Comparison of ENCODE assay signal across 20 cellular contexts in the genomic region with DNA sequence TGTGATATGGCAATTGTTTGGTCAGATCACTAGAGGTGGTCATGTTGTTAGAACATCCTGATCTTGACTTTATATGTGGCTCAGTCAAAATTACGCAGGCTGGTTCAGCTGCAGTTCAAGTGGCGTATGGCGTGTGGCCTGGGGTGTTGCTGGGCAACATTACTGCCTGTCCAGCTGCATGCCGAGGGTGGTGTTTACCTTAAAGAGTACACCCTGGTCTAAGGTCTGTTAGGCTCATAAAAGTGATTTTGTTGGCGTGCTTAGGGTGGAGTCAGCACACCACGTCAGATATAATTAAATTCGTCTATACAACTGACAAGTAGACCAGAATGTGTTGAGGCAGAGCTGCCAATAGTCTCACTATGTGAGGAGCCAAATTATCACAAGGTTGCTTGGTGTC. TPM values are rescaled to one million over a fixed set of nuclear protein-coding genes. Genes with fewer than 3 reads are reported as not detected.
DNase-seq lines count a peak whose midpoint lies in the region; ATAC-seq and TF ChIP-seq lines count a peak whose summit lies in the region.
"Had no signal": no experiment of that assay in that cellular context is flagged by ENCODE, and none has a peak within 500 bp of the region (broad histone marks: within the 10 kb centered on the region; RNA-seq: fewer than 3 reads in every experiment).

No MANE protein-coding gene starts in this region.

- H3K4me1 ChIP-seq in breast epithelium: no peaks in the 10 kb centered on the region
- peaks cover 8 to 11% of the 10 kb centered on the region in 2 donors for H3K4me1 ChIP-seq in thyroid gland
- H3K4me1 ChIP-seq: A549, tibial artery had no signal

- TF ChIP-seq CTCF in breast epithelium (IDR thresholded peaks at IDR 0.05) (no peak), MCF 10A (IDR thresholded peaks at IDR 0.05; ENCODE audit: unreplicated experiment) (no peak), thyroid gland (IDR thresholded peaks at IDR 0.05) (no peak), glutamatergic neuron (IDR thresholded peaks at IDR 0.05; ENCODE audit: partially characterized antibody, unreplicated experiment) (no peak)

- H3K27ac Mint-ChIP-seq in MCF 10A (ENCODE audit: low read depth, unreplicated experiment): no peak overlapping the region
- no peak overlapping the region for H3K27ac Mint-ChIP-seq in glutamatergic neuron (ENCODE audit: unreplicated experiment)
- H3K27ac Mint-ChIP-seq: activated B cell treated with CpG ODN at 0.5 μM for 24 hours; activated naive CD8-positive, alpha-beta T cell treated with anti-CD3 and anti-CD28 coated beads for 36 hours; brain; natural killer cell treated with Interleukin-12 subunit alpha and Interleukin-12 subunit beta and Interleukin-15 and Interleukin-18, amount 100 ng/mL, for 72 hours; stimulated activated effector memory CD8-positive, alpha-beta T cell treated with anti-CD3 and anti-CD28 coated beads, Interleukin-12 subunit alpha, Interleukin-12 subunit beta, amount 100 ng/mL, for 72 hours had no signal

- peak; percentile 63 to 65 for DNase-seq in breast epithelium (ENCODE audit: low spot score in 2 of 2)
- no peak for DNase-seq in MCF 10A (ENCODE audit: unreplicated experiment)
- peak; percentile 97 for DNase-seq in NCI-H748 treated with DMSO at 0.1 percent for 48 hours (lab: John Stamatoyannopoulos, UW)
- peak; percentile 17 for DNase-seq in left kidney (ENCODE audit: low read depth, low spot score)
- peak; percentile 78 to 87 for DNase-seq in thyroid gland
- no peak for DNase-seq in glutamatergic neuron
- DNase-seq in hippocampal formation (lab: John Stamatoyannopoulos, UW): no peak
- DNase-seq: activated B cell treated with CpG ODN at 0.5 μM for 24 hours; activated naive CD8-positive, alpha-beta T cell treated with anti-CD3 and anti-CD28 coated beads for 36 hours; GM23248; mesenchymal stem cell; OCI-M1; stimulated activated CD4-positive, alpha-beta T cell treated with anti-CD3 and anti-CD28 coated beads, Interleukin-12 subunit alpha, Interleukin-12 subunit beta, amount 100 ng/mL, for 4 hours; T-helper 2 cell; tibial artery had no signal

- H3K36me3 Mint-ChIP-seq in MCF 10A (ENCODE audit: insufficient read depth, unreplicated experiment): no peaks in the 10 kb centered on the region
- H3K36me3 Mint-ChIP-seq in glutamatergic neuron (ENCODE audit: unreplicated experiment): no peaks in the 10 kb centered on the region
- H3K36me3 Mint-ChIP-seq: brain had no signal

- intact Hi-C loops in breast epithelium (cut with DNase I; ENCODE audit: low total_unique reads): loop anchor here (2.0 kb wide), 1 partner anchor 45 kb away; no protein-coding TSS in a partner anchor
- intact Hi-C loops in MCF 10A (cut with micrococcal nuclease): no loop called here
- intact Hi-C loops in thyroid gland (cut with DNase I): no loop called here

- 36 to 47% methylated on average over 4 to 7 of the region's 7 CpGs for WGBS in thyroid gland, 2 donors

- H3K4me3 ChIP-seq in breast epithelium: no peak overlapping the region
- H3K4me3 ChIP-seq in thyroid gland (replicated peaks in 1 of 3): no peak overlapping the region
- H3K4me3 ChIP-seq: A549, GM23248, tibial artery had no signal

- no peaks in the 10 kb centered on the region for H3K27me3 ChIP-seq in breast epithelium
- H3K27me3 ChIP-seq in thyroid gland: no peaks in the 10 kb centered on the region
- H3K27me3 ChIP-seq: tibial artery had no signal

- ATAC-seq in GM21515 (IDR thresholded peaks at IDR 0.05; ENCODE audit: unreplicated experiment): no peak
- ATAC-seq: A549; natural killer cell treated with Interleukin-12 subunit alpha and Interleukin-12 subunit beta and Interleukin-15 and Interleukin-18, amount 100 ng/mL, for 72 hours; stimulated activated effector memory CD8-positive, alpha-beta T cell treated with anti-CD3 and anti-CD28 coated beads, Interleukin-12 subunit alpha, Interleukin-12 subunit beta, amount 100 ng/mL, for 72 hours had no signal

- H3K4me3 Mint-ChIP-seq in MCF 10A (ENCODE audit: unreplicated experiment) (no peak overlapping the region), glutamatergic neuron (ENCODE audit: unreplicated experiment) (no peak overlapping the region)
- H3K4me3 Mint-ChIP-seq: activated B cell treated with CpG ODN at 0.5 μM for 24 hours; activated naive CD8-positive, alpha-beta T cell treated with anti-CD3 and anti-CD28 coated beads for 36 hours; brain; natural killer cell treated with Interleukin-12 subunit alpha and Interleukin-12 subunit beta and Interleukin-15 and Interleukin-18, amount 100 ng/mL, for 72 hours; stimulated activated effector memory CD8-positive, alpha-beta T cell treated with anti-CD3 and anti-CD28 coated beads, Interleukin-12 subunit alpha, Interleukin-12 subunit beta, amount 100 ng/mL, for 72 hours had no signal

- H3K27ac ChIP-seq in breast epithelium (peak overlapping the region in 1 of 2 donors; percentile 30), thyroid gland (peak overlapping the region in 2 of 3 donors; percentile 15 to 81)
- H3K27ac ChIP-seq: A549, GM23248, tibial artery had no signal

- CTCF ChIA-PET in MCF 10A (lab: Yijun Ruan, JAX): no interaction called here

- TF ChIP-seq POLR2A in breast epithelium (IDR thresholded peaks at IDR 0.05) (no peak), thyroid gland (IDR thresholded peaks at IDR 0.05) (peak in 1 of 2 donors; percentile 27)

- H3K4me1 Mint-ChIP-seq in MCF 10A (ENCODE audit: insufficient read depth, unreplicated experiment): no peaks in the 10 kb centered on the region
- no peaks in the 10 kb centered on the region for H3K4me1 Mint-ChIP-seq in glutamatergic neuron (ENCODE audit: low read depth, unreplicated experiment)
- H3K4me1 Mint-ChIP-seq: activated B cell treated with CpG ODN at 0.5 μM for 24 hours, brain had no signal

- POLR2A ChIA-PET in MCF 10A (lab: Yijun Ruan, JAX): no interaction called here

- H3K9me3 ChIP-seq in breast epithelium: no peaks in the 10 kb centered on the region
- H3K9me3 ChIP-seq in thyroid gland: no peaks in the 10 kb centered on the region

- H3K36me3 ChIP-seq in breast epithelium (no peaks in the 10 kb centered on the region), thyroid gland (no peaks in the 10 kb centered on the region)
- H3K36me3 ChIP-seq: tibial artery had no signal

- no peaks in the 10 kb centered on the region for H3K27me3 Mint-ChIP-seq in MCF 10A (ENCODE audit: insufficient read depth, unreplicated experiment)
- peaks cover 2% of the 10 kb centered on the region for H3K27me3 Mint-ChIP-seq in glutamatergic neuron (ENCODE audit: unreplicated experiment)
- H3K27me3 Mint-ChIP-seq: activated B cell treated with CpG ODN at 0.5 μM for 24 hours; activated naive CD8-positive, alpha-beta T cell treated with anti-CD3 and anti-CD28 coated beads for 36 hours; natural killer cell treated with Interleukin-12 subunit alpha and Interleukin-12 subunit beta and Interleukin-15 and Interleukin-18, amount 100 ng/mL, for 72 hours had no signal

- no TSS peak for BruUV-seq in MCF 10A (replicated peaks; lab: Mats Ljungman, UMichigan)

- H3K9me3 Mint-ChIP-seq in MCF 10A (ENCODE audit: unreplicated experiment): no peaks in the 10 kb centered on the region
- no peaks in the 10 kb centered on the region for H3K9me3 Mint-ChIP-seq in glutamatergic neuron (ENCODE audit: unreplicated experiment)
- H3K9me3 Mint-ChIP-seq: activated B cell treated with CpG ODN at 0.5 μM for 24 hours had no signal

RNA-seq across cellular contexts. Expression of gene NEDD9, which starts 55.6 kb away (rescaled TPM):
- 100 to 1,000 TPM in 1 of 3 donors, 10 to 100 TPM in 2; 41.4 to 108 (median 79.2) TPM for total RNA-seq in breast epithelium
- total RNA-seq in MCF 10A (2022): 2.2 and 4.4 TPM in 2 replicates
- total RNA-seq in thyroid gland: 10 to 100 TPM; 42.1 to 78.3 (median 61.7) TPM
- 0.71 TPM for total RNA-seq in glutamatergic neuron (ENCODE audit: unreplicated experiment)

Comparison
In these comparisons a context has a peak if more than half of its experiments do, and no peak if none do; other contexts are left out.
1. DNase-seq: peak in breast epithelium (2 of 2), NCI-H748 treated with DMSO at 0.1 percent for 48 hours (single experiment), left kidney (single experiment) and thyroid gland (2 of 2); none in MCF 10A (single experiment), glutamatergic neuron (single experiment) and hippocampal formation (0 of 2).